In the genomic region with DNA sequence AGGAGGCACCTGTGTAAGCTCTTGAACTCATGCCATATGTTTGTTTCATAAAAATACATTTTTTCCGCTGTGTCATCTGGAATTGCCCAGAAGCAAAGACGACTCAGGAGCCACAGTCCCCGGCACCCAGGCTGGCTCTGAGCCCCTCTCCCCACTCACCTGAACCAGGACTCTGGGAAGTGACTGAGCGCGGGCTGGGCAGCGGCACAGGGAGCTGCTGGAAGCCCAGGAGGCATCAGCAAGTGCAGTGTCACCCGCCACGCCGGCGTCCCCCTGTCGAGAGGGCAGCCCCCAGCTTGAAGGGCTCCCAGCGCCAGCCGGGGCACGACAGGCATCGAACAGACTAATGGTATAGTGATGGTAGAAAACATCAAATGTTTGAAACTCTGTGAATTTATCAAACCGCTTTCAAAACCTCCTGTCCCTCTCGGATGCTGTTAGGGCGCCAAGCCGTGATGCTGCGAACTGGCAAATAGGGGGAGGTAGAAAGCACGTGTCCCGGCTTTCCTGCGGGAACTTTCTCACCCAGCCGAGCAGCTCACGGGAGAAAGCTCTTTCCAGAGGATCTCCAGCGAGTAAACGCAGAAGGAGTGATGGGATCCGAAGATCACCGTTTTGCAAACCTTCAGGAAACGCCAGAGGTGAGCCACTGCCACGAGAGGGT, we compare ENCODE assay signal across 1 cellular context.
TF ChIP-seq lines count a peak whose summit lies in the region.

No MANE protein-coding gene starts in this region.

TF ChIP-seq in SK-N-SH, 30 proteins besides CTCF, POLR2A, EP300 and RAD21 (continued from another document):
- TF ChIP-seq, protein P1, sequence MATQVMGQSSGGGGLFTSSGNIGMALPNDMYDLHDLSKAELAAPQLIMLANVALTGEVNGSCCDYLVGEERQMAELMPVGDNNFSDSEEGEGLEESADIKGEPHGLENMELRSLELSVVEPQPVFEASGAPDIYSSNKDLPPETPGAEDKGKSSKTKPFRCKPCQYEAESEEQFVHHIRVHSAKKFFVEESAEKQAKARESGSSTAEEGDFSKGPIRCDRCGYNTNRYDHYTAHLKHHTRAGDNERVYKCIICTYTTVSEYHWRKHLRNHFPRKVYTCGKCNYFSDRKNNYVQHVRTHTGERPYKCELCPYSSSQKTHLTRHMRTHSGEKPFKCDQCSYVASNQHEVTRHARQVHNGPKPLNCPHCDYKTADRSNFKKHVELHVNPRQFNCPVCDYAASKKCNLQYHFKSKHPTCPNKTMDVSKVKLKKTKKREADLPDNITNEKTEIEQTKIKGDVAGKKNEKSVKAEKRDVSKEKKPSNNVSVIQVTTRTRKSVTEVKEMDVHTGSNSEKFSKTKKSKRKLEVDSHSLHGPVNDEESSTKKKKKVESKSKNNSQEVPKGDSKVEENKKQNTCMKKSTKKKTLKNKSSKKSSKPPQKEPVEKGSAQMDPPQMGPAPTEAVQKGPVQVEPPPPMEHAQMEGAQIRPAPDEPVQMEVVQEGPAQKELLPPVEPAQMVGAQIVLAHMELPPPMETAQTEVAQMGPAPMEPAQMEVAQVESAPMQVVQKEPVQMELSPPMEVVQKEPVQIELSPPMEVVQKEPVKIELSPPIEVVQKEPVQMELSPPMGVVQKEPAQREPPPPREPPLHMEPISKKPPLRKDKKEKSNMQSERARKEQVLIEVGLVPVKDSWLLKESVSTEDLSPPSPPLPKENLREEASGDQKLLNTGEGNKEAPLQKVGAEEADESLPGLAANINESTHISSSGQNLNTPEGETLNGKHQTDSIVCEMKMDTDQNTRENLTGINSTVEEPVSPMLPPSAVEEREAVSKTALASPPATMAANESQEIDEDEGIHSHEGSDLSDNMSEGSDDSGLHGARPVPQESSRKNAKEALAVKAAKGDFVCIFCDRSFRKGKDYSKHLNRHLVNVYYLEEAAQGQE (IDR thresholded peaks at IDR 0.05; ENCODE audit: low read depth, low read length), result no peak
- no peak for TF ChIP-seq MEF2A (IDR thresholded peaks at IDR 0.05; ENCODE audit: borderline replicate concordance, low read depth)
- no peak for TF ChIP-seq GATA2 (CRISPR knock-in tag; IDR thresholded peaks at IDR 0.05)
- no peak for TF ChIP-seq FOXJ3 (CRISPR knock-in tag; IDR thresholded peaks at IDR 0.05)
- TF ChIP-seq RFX5 (IDR thresholded peaks at IDR 0.05; ENCODE audit: low read length), result no peak
- TF ChIP-seq, protein P2, sequence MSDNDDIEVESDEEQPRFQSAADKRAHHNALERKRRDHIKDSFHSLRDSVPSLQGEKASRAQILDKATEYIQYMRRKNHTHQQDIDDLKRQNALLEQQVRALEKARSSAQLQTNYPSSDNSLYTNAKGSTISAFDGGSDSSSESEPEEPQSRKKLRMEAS (IDR thresholded peaks at IDR 0.05; ENCODE audit: low read depth), result no peak
- TF ChIP-seq, protein P3, sequence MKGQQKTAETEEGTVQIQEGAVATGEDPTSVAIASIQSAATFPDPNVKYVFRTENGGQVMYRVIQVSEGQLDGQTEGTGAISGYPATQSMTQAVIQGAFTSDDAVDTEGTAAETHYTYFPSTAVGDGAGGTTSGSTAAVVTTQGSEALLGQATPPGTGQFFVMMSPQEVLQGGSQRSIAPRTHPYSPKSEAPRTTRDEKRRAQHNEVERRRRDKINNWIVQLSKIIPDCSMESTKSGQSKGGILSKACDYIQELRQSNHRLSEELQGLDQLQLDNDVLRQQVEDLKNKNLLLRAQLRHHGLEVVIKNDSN (IDR thresholded peaks at IDR 0.05; ENCODE audit: borderline replicate concordance, low read depth), result no peak
